In the genomic region with DNA sequence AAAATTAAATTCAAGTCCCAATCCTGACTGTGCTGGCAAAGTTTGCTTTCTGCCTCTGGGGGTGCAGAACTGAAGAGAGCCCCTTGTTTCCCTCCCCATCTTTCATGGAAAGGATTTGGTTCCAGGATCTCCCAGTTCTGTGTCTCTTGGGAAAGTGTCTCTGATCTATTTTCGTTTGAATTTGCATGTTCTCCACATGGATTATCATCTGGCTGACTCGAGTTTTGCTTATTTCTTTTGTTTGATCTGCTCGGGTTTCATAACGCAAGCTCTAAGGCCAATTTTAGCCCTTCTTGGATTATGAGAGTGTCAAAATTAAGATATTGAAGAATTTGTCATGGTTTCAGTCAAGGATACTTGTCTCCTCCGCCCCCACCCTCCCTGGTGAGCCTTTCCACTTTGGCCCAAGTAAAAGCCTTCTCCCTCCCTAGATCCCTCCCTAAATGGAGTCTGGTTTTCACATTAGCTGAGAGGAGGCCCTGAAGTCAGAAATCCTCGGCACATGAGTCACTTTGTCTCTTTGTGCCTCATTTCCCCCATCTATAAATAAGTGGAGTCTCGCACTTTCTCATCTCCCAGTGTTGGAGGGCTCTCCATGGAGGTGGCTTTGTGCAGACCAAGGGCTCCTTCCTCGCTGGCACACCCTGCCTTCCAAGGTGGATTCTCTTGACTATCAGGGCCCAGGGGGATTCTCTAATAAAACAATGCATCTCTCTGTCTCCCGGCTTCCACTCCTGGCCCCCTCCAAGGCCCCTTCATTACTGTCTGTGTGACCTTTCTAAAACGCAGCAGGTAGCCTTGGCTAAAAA, we compare ENCODE assay signal across 17 cellular contexts. TPM values are rescaled to one million over a fixed set of nuclear protein-coding genes. Genes with fewer than 3 reads are reported as not detected.
DNase-seq lines count a peak whose midpoint lies in the region; FAIRE-seq and TF ChIP-seq lines count a peak whose summit lies in the region.
"Had no signal": no experiment of that assay in that cellular context is flagged by ENCODE, and none has a peak within 500 bp of the region (broad histone marks: within the 10 kb centered on the region; RNA-seq: fewer than 3 reads in every experiment).

No MANE protein-coding gene starts in this region.

- H4K20me1 ChIP-seq in keratinocyte (ENCODE audit: control insufficient read depth, extremely low read depth, insufficient read depth, low read length) = no peaks in the 10 kb centered on the region
- H4K20me1 ChIP-seq in H9 (ENCODE audit: control insufficient read depth, insufficient read depth, insufficient read length) = no peaks in the 10 kb centered on the region

- H3K4me3 Mint-ChIP-seq in glutamatergic neuron (ENCODE audit: unreplicated experiment) (no peak overlapping the region), H9 (no peak overlapping the region), type B pancreatic cell (no peak overlapping the region)

- FAIRE-seq in bronchial epithelial cell (lab: Jason Lieb, UNC) (peak; percentile 62), keratinocyte (lab: Jason Lieb, UNC) (peak; percentile 53)
- FAIRE-seq: frontal cortex, HepG2 had no signal

- H3K79me1 ChIP-seq in H9 (ENCODE audit: insufficient read depth, low read depth, low read length, poor library complexity, severe bottlenecking) = no peaks in the 10 kb centered on the region

- no peak overlapping the region for H4K91ac ChIP-seq in H9 (ENCODE audit: insufficient read length, low read depth, low read length)

- H3K36me3 Mint-ChIP-seq in glutamatergic neuron (ENCODE audit: unreplicated experiment) (no peaks in the 10 kb centered on the region), H9 (ENCODE audit: insufficient read depth in 1 of 3, low read depth in 3 of 3) (no peaks in the 10 kb centered on the region), type B pancreatic cell (no peaks in the 10 kb centered on the region)

- H4K8ac ChIP-seq in H9 (replicated peaks; ENCODE audit: insufficient read length, low read depth, low read length) = no peak overlapping the region

- dilution Hi-C loops in keratinocyte (cut with MboI; ENCODE audit: extremely low pct_ligation_motif_present, low sequenced_read_pairs) = no loop called here

- H3K4ac ChIP-seq in H9 (ENCODE audit: low read depth, low read length) = no peak overlapping the region

- peaks cover 51% of the 10 kb centered on the region for H3K79me2 ChIP-seq in keratinocyte (ENCODE audit: control insufficient read depth, insufficient read depth, low read length)
- H3K79me2 ChIP-seq in H9 (ENCODE audit: insufficient read depth, low read length) = no peaks in the 10 kb centered on the region

- H2BK15ac ChIP-seq in H9 (ENCODE audit: low read depth, low read length) = no peak overlapping the region

- H3T11ph ChIP-seq in H9 (ENCODE audit: low read length) = no peak overlapping the region

- no CpG with 5 or more reads among the region's 10 CpGs for WGBS in H9 (ENCODE audit: extremely low coverage, insufficient read length, low lambda C conversion rate)

- H3K9me3 Mint-ChIP-seq in glutamatergic neuron (ENCODE audit: unreplicated experiment) (no peaks in the 10 kb centered on the region), H9 (no peaks in the 10 kb centered on the region), type B pancreatic cell (no peaks in the 10 kb centered on the region)

- no peak overlapping the region for H3K4me3 ChIP-seq in bronchial epithelial cell (ENCODE audit: low read depth, low read length)
- H3K4me3 ChIP-seq in keratinocyte (ENCODE audit: control insufficient read depth in 2 of 3, extremely low read depth in 1 of 3, insufficient read depth in 2 of 3, low read depth in 1 of 3, low read length in 3 of 3) = no peak overlapping the region

- H3K4me2 ChIP-seq in keratinocyte (ENCODE audit: control insufficient read depth, extremely low read depth, insufficient read depth, low read depth, low read length) (peak overlapping the region; percentile 8), H9 (ENCODE audit: insufficient read depth, insufficient read length, low read length) (no peak overlapping the region)

- H2BK12ac ChIP-seq in H9 (ENCODE audit: insufficient read length, low read depth, low read length) = no peak overlapping the region

- no peaks in the 10 kb centered on the region for H3K9me3 ChIP-seq in keratinocyte (ENCODE audit: control insufficient read depth, low read depth, low read length)
- no peaks in the 10 kb centered on the region for H3K9me3 ChIP-seq in H9 (ENCODE audit: control insufficient read depth, low read depth, low read length)

- H3K4me1 Mint-ChIP-seq in glutamatergic neuron (ENCODE audit: low read depth, unreplicated experiment) (no peaks in the 10 kb centered on the region), H9 (peaks cover 5 to 10% of the 10 kb centered on the region in 2 experiments; a peak in 3 of 4 replicates), type B pancreatic cell (ENCODE audit: unreplicated experiment) (peaks cover 10% of the 10 kb centered on the region)

- no peaks in the 10 kb centered on the region for H3K27me3 ChIP-seq in bronchial epithelial cell (ENCODE audit: control insufficient read depth, insufficient read depth, low read length)
- H3K27me3 ChIP-seq in keratinocyte (ENCODE audit: control insufficient read depth, extremely low read depth, insufficient read depth, low read length) = no peaks in the 10 kb centered on the region
- no peaks in the 10 kb centered on the region for H3K27me3 ChIP-seq in H9 (ENCODE audit: insufficient read depth, low read length)

- H3K56ac ChIP-seq in H9 (ENCODE audit: insufficient read length, low read depth, low read length) = no peak overlapping the region

- H3K9ac ChIP-seq in keratinocyte (ENCODE audit: control insufficient read depth, extremely low read depth, insufficient read depth, low read length) (no peak overlapping the region), H9 (ENCODE audit: extremely low read depth, insufficient read length, low read length) (no peak overlapping the region)

- H4K5ac ChIP-seq in H9 (ENCODE audit: insufficient read length, low read depth, low read length) = no peak overlapping the region

- H2BK120ac ChIP-seq in H9 (ENCODE audit: low read depth, low read length, poor library complexity, severe bottlenecking) = no peak overlapping the region

- H3K36me3 ChIP-seq in bronchial epithelial cell (ENCODE audit: control insufficient read depth, insufficient read depth, low read length) (peaks cover 6% of the 10 kb centered on the region), keratinocyte (ENCODE audit: control insufficient read depth in 2 of 2, extremely low read depth in 1 of 2, insufficient read depth in 2 of 2, low read length in 2 of 2) (peaks cover 2 to 10% of the 10 kb centered on the region in 2 experiments)

- no peaks in the 10 kb centered on the region for H3K9me1 ChIP-seq in keratinocyte (ENCODE audit: control insufficient read depth, extremely low read depth, insufficient read depth, low read length)

- H3K27ac Mint-ChIP-seq in glutamatergic neuron (ENCODE audit: unreplicated experiment) = no peak overlapping the region
- H3K27ac Mint-ChIP-seq in H9 = no peak overlapping the region; a peak in 1 of 7 replicates
- no peak overlapping the region for H3K27ac Mint-ChIP-seq in type B pancreatic cell
- H3K27ac Mint-ChIP-seq: activated T-helper 17 cell treated with anti-CD3 and anti-CD28 coated beads, Interleukin-2, amount 50 U/mL, for 72 hours had no signal

- no peak overlapping the region for H2BK5ac ChIP-seq in H9 (ENCODE audit: insufficient read length, low read length)

- H2BK20ac ChIP-seq in H9 (ENCODE audit: low read depth, low read length, poor library complexity, severe bottlenecking) = no peak overlapping the region

- peak; percentile 55 for DNase-seq in AG08395 (ENCODE audit: low spot score)
- DNase-seq in HT1080 (ENCODE audit: low read depth) = peak; percentile 56
- DNase-seq in bronchial epithelial cell (ENCODE audit: low read depth) = peak; percentile 24
- no peak for DNase-seq in keratinocyte (ENCODE audit: low read depth, low spot score)
- DNase-seq in HK-2 (ENCODE audit: unreplicated experiment) = no peak
- no peak for DNase-seq in glutamatergic neuron
- DNase-seq in H9 = no peak
- DNase-seq in type B pancreatic cell (ENCODE audit: extremely low spot score, unreplicated experiment) = no peak
- DNase-seq: activated CD4-positive, alpha-beta T cell treated with anti-CD3 and anti-CD28 coated beads, Interleukin-2, amount 50 U/mL, for 4 hours; anterior cingulate cortex; DMS53; NCI-H146; posterior cingulate gyrus; T1000 had no signal

- no peak overlapping the region for H2AFZ ChIP-seq in keratinocyte (ENCODE audit: control insufficient read depth, low read length)
- no peak overlapping the region for H2AFZ ChIP-seq in H9 (ENCODE audit: low read length)

- TF ChIP-seq CTCF in bronchial epithelial cell (IDR thresholded peaks at IDR 0.05; ENCODE audit: insufficient read depth, low read length, severe bottlenecking) (no peak), keratinocyte (optimal IDR thresholded peaks at IDR 0.05 in 1 of 3, IDR thresholded peaks at IDR 0.05 in 1 of 3, conservative IDR thresholded peaks at IDR 0.05 in 1 of 3; ENCODE audit: extremely low read depth in 1 of 3, insufficient read depth in 2 of 3, low read length in 3 of 3) (no peak), glutamatergic neuron (IDR thresholded peaks at IDR 0.05; ENCODE audit: partially characterized antibody, unreplicated experiment) (no peak), H9 (conservative IDR thresholded peaks at IDR 0.05) (no peak), type B pancreatic cell (conservative IDR thresholded peaks at IDR 0.05) (no peak)

- H2AK5ac ChIP-seq in H9 (ENCODE audit: insufficient read length, low read length) = no peak overlapping the region

- no peak overlapping the region for H3K23ac ChIP-seq in H9 (ENCODE audit: insufficient read length, low read depth, low read length)

- no peaks in the 10 kb centered on the region for H3K27me3 Mint-ChIP-seq in glutamatergic neuron (ENCODE audit: unreplicated experiment)
- H3K27me3 Mint-ChIP-seq in H9 (ENCODE audit: low read depth) = peaks cover 3% of the 10 kb centered on the region
- H3K27me3 Mint-ChIP-seq in type B pancreatic cell = peaks cover 12% of the 10 kb centered on the region
- H3K27me3 Mint-ChIP-seq: activated T-helper 17 cell treated with anti-CD3 and anti-CD28 coated beads, Interleukin-2, amount 50 U/mL, for 72 hours had no signal

- H3K14ac ChIP-seq in H9 (ENCODE audit: insufficient read depth, low read length) = no peak overlapping the region

- no peaks in the 10 kb centered on the region for H3K23me2 ChIP-seq in H9 (ENCODE audit: insufficient read length, low read depth, low read length, poor library complexity, severe bottlenecking)

- no peak overlapping the region for H3K18ac ChIP-seq in H9 (ENCODE audit: insufficient read length, low read depth, low read length)

- peaks cover 38% of the 10 kb centered on the region for H3K4me1 ChIP-seq in keratinocyte (ENCODE audit: control insufficient read depth, extremely low read depth, insufficient read depth, low read length)
- no peaks in the 10 kb centered on the region for H3K4me1 ChIP-seq in H9 (ENCODE audit: insufficient read depth, low read length)

- H3K27ac ChIP-seq in keratinocyte (ENCODE audit: control insufficient read depth, insufficient read depth, low read length) (no peak overlapping the region), H9 (ENCODE audit: insufficient read length, low read depth, low read length) (no peak overlapping the region)

RNA-seq across cellular contexts. Expression of a gene that starts 17.3 kb away (rescaled TPM):
- total RNA-seq in HT1080 (2014; rRNA removed; shearing (Covaris generic)) = 0.11 and 0.17 TPM in 2 replicates
- polyA plus RNA-seq in HT1080 (2015; cell fraction: cytosol; rRNA removed) = 0.72 and 0.74 TPM in 2 replicates
- polyA plus RNA-seq in HT1080 (2015; cell fraction: nucleus; rRNA removed) = 1.1 and 1.2 TPM in 2 replicates
- total RNA-seq in bronchial epithelial cell (18.7 and 21.9 TPM in 2 replicates), glutamatergic neuron (ENCODE audit: unreplicated experiment) (not detected), H9 (2021) (0.26 TPM in 2 replicates), type B pancreatic cell (ENCODE audit: low replicate concordance) (0.81 and 1.3 TPM in 2 replicates)
- polyA plus RNA-seq in keratinocyte = 29.4 to 39.7 TPM (median 36.3 TPM) in 3 replicates
- polyA plus RNA-seq in keratinocyte (2011; ENCODE audit: low read depth) = 5.7 TPM
- polyA plus RNA-seq in keratinocyte (2011; cell fraction: cytosol; rRNA removed) = 10.7 and 14.0 TPM in 2 replicates
- 57.7 and 60.8 TPM in 2 replicates for polyA plus RNA-seq in keratinocyte (2011; cell fraction: nucleus; rRNA removed)
- 15.9 and 24.5 TPM in 2 replicates for polyA plus RNA-seq in keratinocyte (2012; ENCODE audit: low replicate concordance)
- 31.1 to 81.8 TPM (median 79.6 TPM) in 3 replicates for polyA minus RNA-seq in keratinocyte
- 30.5 TPM for polyA minus RNA-seq in keratinocyte (2011; cell fraction: cytosol; rRNA and poly(A)+ RNA removed)
- polyA minus RNA-seq in keratinocyte (2011; cell fraction: nucleus; rRNA and poly(A)+ RNA removed) = 65.9 and 82.1 TPM in 2 replicates
- total RNA-seq: HepG2 had no signal
- polyA plus RNA-seq: HepG2 had no signal

Comparison
In these comparisons a context has a peak if more than half of its experiments do, and no peak if none do; other contexts are left out.
1. DNase-seq: peak in AG08395 (single experiment), HT1080 (single experiment) and bronchial epithelial cell (single experiment); none in keratinocyte (single experiment), HK-2 (single experiment), glutamatergic neuron (single experiment), H9 (single experiment) and type B pancreatic cell (single experiment).